Comparison of ENCODE assay signal across 21 cellular contexts in the genomic region with DNA sequence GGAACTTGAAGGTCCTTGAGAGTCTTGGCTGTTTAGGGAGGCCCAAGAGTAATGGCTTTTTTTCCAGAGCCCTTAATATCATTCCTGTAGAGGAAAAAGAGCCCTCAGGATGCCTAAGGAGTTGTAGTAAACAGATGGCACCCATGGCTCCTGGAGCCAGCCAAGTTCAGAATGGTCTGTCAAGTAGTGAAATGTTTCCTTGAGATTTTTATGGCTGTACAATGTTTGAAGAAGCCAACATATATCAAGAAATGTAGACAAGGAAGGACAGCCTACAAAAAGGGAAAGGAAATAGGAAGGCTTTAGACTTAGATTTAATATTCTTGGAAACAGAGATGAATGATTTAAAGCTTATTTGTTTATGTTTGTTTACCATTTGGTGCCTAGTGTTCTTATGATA.
A peak's percentile ranks its signal among the peaks of the same experiment; 100 is the strongest.
DNase-seq lines count a peak whose midpoint lies in the region; ATAC-seq and TF ChIP-seq lines count a peak whose summit lies in the region.
"Had no signal": no experiment of that assay in that cellular context is flagged by ENCODE, and none has a peak within 500 bp of the region (broad histone marks: within the 10 kb centered on the region; RNA-seq: fewer than 3 reads in every experiment).

No MANE protein-coding gene starts in this region.

- H3K9me3 Mint-ChIP-seq in MCF 10A (ENCODE audit: unreplicated experiment), result peaks cover 7% of the 10 kb centered on the region
- H3K9me3 Mint-ChIP-seq: CD14-positive monocyte; CD4-positive, alpha-beta T cell; H9 had no signal

- H2AFZ ChIP-seq in mammary epithelial cell (ENCODE audit: low read depth, low read length) (peak overlapping the region; percentile 1), OCI-LY7 (ENCODE audit: low read length) (0 out of 2 replicates have a peak overlapping the region, but pooled peaks have one; percentile 11)
- H2AFZ ChIP-seq: GM23248 had no signal

- H3K36me3 ChIP-seq in mammary epithelial cell (ENCODE audit: insufficient read depth, low read length) (no peaks in the 10 kb centered on the region), OCI-LY7 (ENCODE audit: insufficient read depth, low read length) (no peaks in the 10 kb centered on the region), mucosa of descending colon (ENCODE audit: low read depth) (no peaks in the 10 kb centered on the region)
- H3K36me3 ChIP-seq: BE2C had no signal

- no peak overlapping the region for H3K4me3 Mint-ChIP-seq in MCF 10A (ENCODE audit: unreplicated experiment)
- H3K4me3 Mint-ChIP-seq: CD14-positive monocyte; CD4-positive, alpha-beta T cell; CD8-positive, alpha-beta memory T cell; H9 had no signal

- peak; percentile 55 for ATAC-seq in mucosa of descending colon
- ATAC-seq: A549, HCT116 had no signal

- H3K9me2 ChIP-seq in OCI-LY7 (ENCODE audit: insufficient read depth, low read length), result no peaks in the 10 kb centered on the region

- H3K4me3 ChIP-seq in mammary epithelial cell (replicated peaks in 1 of 3; ENCODE audit: insufficient read depth in 1 of 3, low read depth in 2 of 3, low read length in 3 of 3) (no peak overlapping the region), OCI-LY7 (ENCODE audit: low read depth, low read length, poor library complexity, severe bottlenecking) (no peak overlapping the region), mucosa of descending colon (no peak overlapping the region)
- H3K4me3 ChIP-seq: A549; BLaER1 treated with 17β-estradiol and CSF1 and Interleukin-3, amounts not matched to agents 10 nM and 100 nM; GM23248 had no signal

- H3K9ac ChIP-seq in mammary epithelial cell (ENCODE audit: insufficient read depth, low read length), result no peak overlapping the region
- H3K9ac ChIP-seq: BLaER1 treated with 17β-estradiol and CSF1 and Interleukin-3, amounts not matched to agents 10 nM and 100 nM; GM23248 had no signal

- intact Hi-C loops in mammary epithelial cell (cut with micrococcal nuclease), result no loop called here
- intact Hi-C loops in MCF 10A (cut with micrococcal nuclease), result no loop called here
- intact Hi-C loops in OCI-LY7 (cut with micrococcal nuclease; ENCODE audit: unreplicated experiment), result no loop called here
- intact Hi-C loops in mucosa of descending colon (cut with DNase I, micrococcal nuclease), result no loop called here

- TF ChIP-seq CTCF in mammary epithelial cell (conservative IDR thresholded peaks at IDR 0.05 in 1 of 2, IDR thresholded peaks at IDR 0.05 in 1 of 2; ENCODE audit: extremely low read depth in 1 of 2, insufficient read depth in 1 of 2, low read depth in 1 of 2, low read length in 2 of 2) (no peak), MCF 10A (IDR thresholded peaks at IDR 0.05; ENCODE audit: unreplicated experiment) (no peak), OCI-LY7 (conservative IDR thresholded peaks at IDR 0.05; ENCODE audit: low read length) (no peak), mucosa of descending colon (IDR thresholded peaks at IDR 0.05) (no peak)

- POLR2A ChIA-PET in MCF 10A (lab: Yijun Ruan, JAX), result no interaction called here
- POLR2A ChIA-PET in OCI-LY7 (lab: Charles Lee), result no interaction called here

- peaks cover 10% of the 10 kb centered on the region for H3K4me1 Mint-ChIP-seq in MCF 10A (ENCODE audit: insufficient read depth, unreplicated experiment)

- no TSS peak for BruUV-seq in mammary epithelial cell (replicated peaks; lab: Mats Ljungman, UMichigan)
- no TSS peak for BruUV-seq in MCF 10A (replicated peaks; lab: Mats Ljungman, UMichigan)
- no TSS peak for BruUV-seq in OCI-LY7 (replicated peaks; lab: Mats Ljungman, UMichigan)

- CTCF ChIA-PET in mammary epithelial cell (lab: Charles Lee; ENCODE audit: low non-redundant PET), result no interaction called here
- CTCF ChIA-PET in MCF 10A (lab: Yijun Ruan, JAX), result interaction anchor here (0.6 kb wide), 1 partner anchor 69 kb away, joined by 4 read pairs; no protein-coding TSS in a partner anchor
- CTCF ChIA-PET in OCI-LY7 (lab: Charles Lee; ENCODE audit: unreplicated experiment), result no interaction called here

- no peaks in the 10 kb centered on the region for H3K27me3 ChIP-seq in mammary epithelial cell (ENCODE audit: insufficient read depth, low read length)
- H3K27me3 ChIP-seq: BE2C; BLaER1 treated with 17β-estradiol and CSF1 and Interleukin-3, amounts not matched to agents 10 nM and 100 nM had no signal

- H3K4me2 ChIP-seq in mammary epithelial cell (ENCODE audit: insufficient read depth, low read depth, low read length) (no peak overlapping the region), OCI-LY7 (ENCODE audit: low read length) (no peak overlapping the region)
- H3K4me2 ChIP-seq: A549; BLaER1 treated with 17β-estradiol and CSF1 and Interleukin-3, amounts not matched to agents 10 nM and 100 nM had no signal

- H3K4me1 ChIP-seq in mammary epithelial cell (ENCODE audit: insufficient read depth, low read length) (no peaks in the 10 kb centered on the region), OCI-LY7 (ENCODE audit: insufficient read depth, low read length, poor library complexity, severe bottlenecking) (no peaks in the 10 kb centered on the region), mucosa of descending colon (ENCODE audit: low read depth) (no peaks in the 10 kb centered on the region)
- H3K4me1 ChIP-seq: A549, BE2C had no signal

- no peaks in the 10 kb centered on the region for H4K20me1 ChIP-seq in mammary epithelial cell (ENCODE audit: insufficient read depth, low read length)
- H4K20me1 ChIP-seq in OCI-LY7 (ENCODE audit: insufficient read depth, low read length), result no peaks in the 10 kb centered on the region
- H4K20me1 ChIP-seq: BLaER1 treated with 17β-estradiol and CSF1 and Interleukin-3, amounts not matched to agents 10 nM and 100 nM had no signal

- DNase-seq in mammary epithelial cell (no peak), MCF 10A (ENCODE audit: unreplicated experiment) (no peak), OCI-LY7 (ENCODE audit: low spot score) (no peak), mucosa of descending colon (peak in 1 of 3 donors; percentile 8), GM19240 (ENCODE audit: insufficient read length, low spot score) (no peak), OCI-M1 (lab: John Stamatoyannopoulos, UW) (no peak)
- no peak for DNase-seq in activated naive CD4-positive, alpha-beta T cell (lab: John Stamatoyannopoulos, UW)
- DNase-seq: 8988T; ACHN; AML-193; BE2C; CD4-positive, alpha-beta T cell; CD8-positive, alpha-beta memory T cell; DMS 273 treated with DMSO at 0.1 percent for 48 hours; DMS79 treated with DMSO at 0.1 percent for 48 hours; GM23248; H9 had no signal

- H3K27ac Mint-ChIP-seq in MCF 10A (ENCODE audit: low read depth, unreplicated experiment), result no peak overlapping the region
- H3K27ac Mint-ChIP-seq: CD14-positive monocyte; CD4-positive, alpha-beta T cell; CD8-positive, alpha-beta memory T cell; H9 had no signal

- H3K36me3 Mint-ChIP-seq in MCF 10A (ENCODE audit: insufficient read depth, unreplicated experiment), result no peaks in the 10 kb centered on the region
- H3K36me3 Mint-ChIP-seq: CD14-positive monocyte; CD8-positive, alpha-beta memory T cell had no signal

- H3K27ac ChIP-seq in mammary epithelial cell (ENCODE audit: insufficient read depth, low read depth, low read length) (no peak overlapping the region), OCI-LY7 (ENCODE audit: low read depth, low read length, poor library complexity, severe bottlenecking) (no peak overlapping the region)
- H3K27ac ChIP-seq: A549; BLaER1 treated with 17β-estradiol and CSF1 and Interleukin-3, amounts not matched to agents 10 nM and 100 nM; GM23248 had no signal

- H3K9me3 ChIP-seq in mammary epithelial cell (replicated peaks; ENCODE audit: insufficient read depth, low read length), result no peaks in the 10 kb centered on the region
- no peaks in the 10 kb centered on the region for H3K9me3 ChIP-seq in OCI-LY7 (ENCODE audit: low read length)
- H3K9me3 ChIP-seq in mucosa of descending colon, result no peaks in the 10 kb centered on the region
- H3K9me3 ChIP-seq: A549, BE2C had no signal

- dilution Hi-C loops in mammary epithelial cell (cut with HindIII; ENCODE audit: low sequenced_read_pairs), result no loop called here

- in situ Hi-C loops in mammary epithelial cell (cut with MboI; ENCODE audit: low sequenced_read_pairs in 2 of 2), result no loop called here

- H3K27me3 Mint-ChIP-seq in MCF 10A (ENCODE audit: insufficient read depth, unreplicated experiment), result no peaks in the 10 kb centered on the region

- H3K79me2 ChIP-seq in mammary epithelial cell (ENCODE audit: insufficient read depth, low read length) (no peaks in the 10 kb centered on the region), OCI-LY7 (ENCODE audit: insufficient read depth, low read depth, low read length) (no peaks in the 10 kb centered on the region)
